ENCODE assay signal across 1 cellular context in genomic region chr15:45349671-45350070, GRCh38.
TF ChIP-seq lines count a peak whose summit lies in the region.

No MANE protein-coding gene starts in this region.

TF ChIP-seq in K562, 482 proteins besides CTCF, POLR2A, EP300 and RAD21:
- TF ChIP-seq NCOR1 (IDR thresholded peaks at IDR 0.05) (no peak), MIER1 (IDR thresholded peaks at IDR 0.05; ENCODE audit: low read depth) (no peak), ZNF512 (tag; IDR thresholded peaks at IDR 0.05) (peak; percentile 75), IRF1 (CRISPR knock-in tag; IDR thresholded peaks at IDR 0.05; ENCODE audit: borderline replicate concordance) (no peak), HDAC3 (IDR thresholded peaks at IDR 0.05; ENCODE audit: borderline replicate concordance, partially characterized antibody) (no peak), STAT5B (CRISPR knock-in tag; IDR thresholded peaks at IDR 0.05) (no peak)
